17 cellular contexts compared by ENCODE assay signal in genomic region chr20:24670981-24671380, GRCh38.
DNase-seq lines count a peak whose midpoint lies in the region; ATAC-seq, FAIRE-seq and TF ChIP-seq lines count a peak whose summit lies in the region.
"Had no signal": no experiment of that assay in that cellular context is flagged by ENCODE, and none has a peak within 500 bp of the region (broad histone marks: within the 10 kb centered on the region; RNA-seq: fewer than 3 reads in every experiment).

No MANE protein-coding gene starts in this region.

- intact Hi-C loops in spleen (cut with DNase I; ENCODE audit: low total_unique reads) = no loop called here

- no peak for TF ChIP-seq CTCF in RWPE2 (IDR thresholded peaks at IDR 0.05; ENCODE audit: poor library complexity, severe bottlenecking)
- TF ChIP-seq CTCF in neural crest cell (conservative IDR thresholded peaks at IDR 0.05) = no peak
- TF ChIP-seq CTCF in spleen (IDR thresholded peaks at IDR 0.05 in 8 of 11, conservative IDR thresholded peaks at IDR 0.05 in 3 of 11) = no peak

- WGBS in spleen, 5 donors = 91 to 98% (median 96%) methylated on average over 4 to 5 of the region's 5 CpGs

- ATAC-seq in RWPE2 (ENCODE audit: low read depth) = no peak
- ATAC-seq in HG03457 (IDR thresholded peaks at IDR 0.05; ENCODE audit: unreplicated experiment) = no peak
- ATAC-seq: HepG2 had no signal

- H3K36me3 ChIP-seq in RWPE2 (ENCODE audit: low read depth) (no peaks in the 10 kb centered on the region), spleen (no peaks in the 10 kb centered on the region)

- H3K9me3 ChIP-seq in RWPE2 (ENCODE audit: severe bottlenecking) (no peaks in the 10 kb centered on the region), spleen (no peaks in the 10 kb centered on the region)

- H3K4me1 ChIP-seq in RWPE2 (ENCODE audit: insufficient read depth, poor library complexity, severe bottlenecking) (peaks cover 14% of the 10 kb centered on the region), spleen (no peaks in the 10 kb centered on the region)

- H3K9me3 Mint-ChIP-seq in neural crest cell = no peaks in the 10 kb centered on the region
- H3K9me3 Mint-ChIP-seq: CD4-positive, alpha-beta T cell; HFFc6 had no signal

- H3K27ac ChIP-seq in RWPE2 (ENCODE audit: poor library complexity, severe bottlenecking) = no peak overlapping the region
- H3K27ac ChIP-seq in spleen = no peak overlapping the region

- peaks cover 2% of the 10 kb centered on the region for H3K36me3 Mint-ChIP-seq in neural crest cell (ENCODE audit: low read depth)

- H3K4me1 Mint-ChIP-seq in neural crest cell = peaks cover 8% of the 10 kb centered on the region

- no peaks in the 10 kb centered on the region for H3K27me3 Mint-ChIP-seq in neural crest cell (ENCODE audit: low read depth)
- H3K27me3 Mint-ChIP-seq: B cell; CD4-positive, alpha-beta T cell had no signal

- H3K27me3 ChIP-seq in RWPE2 (ENCODE audit: insufficient read depth, poor library complexity, severe bottlenecking) (no peaks in the 10 kb centered on the region), spleen (replicated peaks in 1 of 7) (no peaks in the 10 kb centered on the region)

- TF ChIP-seq POLR2A in spleen (IDR thresholded peaks at IDR 0.05) = no peak

- peak; percentile 51 for FAIRE-seq in HTR-8/SVneo (lab: Jason Lieb, UNC)
- FAIRE-seq: HepG2 had no signal

- no peak overlapping the region for H3K4me3 Mint-ChIP-seq in neural crest cell
- H3K4me3 Mint-ChIP-seq: B cell; CD4-positive, alpha-beta T cell; HFFc6 had no signal

- DNase-seq in HTR-8/SVneo (ENCODE audit: insufficient read length, low spot score) (no peak), RWPE2 (ENCODE audit: low spot score) (peak; percentile 28), neural crest cell (ENCODE audit: low read depth, low spot score) (no peak), spleen (peak; percentile 53), T-helper 1 cell (no peak), NCI-H510A treated with DMSO at 0.1 percent for 48 hours (lab: John Stamatoyannopoulos, UW) (no peak), KG1 (lab: John Stamatoyannopoulos, UW) (no peak)
- DNase-seq: 8988T, C1 segment of cervical spinal cord, Calu3, DMS 273 treated with DMSO at 0.1 percent for 48 hours, HCEC 1CT, HFFc6 had no signal

- H3K4me3 ChIP-seq in RWPE2 (ENCODE audit: severe bottlenecking) (no peak overlapping the region), spleen (no peak overlapping the region)

- peak overlapping the region; percentile 50 for H3K27ac Mint-ChIP-seq in neural crest cell (ENCODE audit: unreplicated experiment)
- H3K27ac Mint-ChIP-seq: B cell; CD4-positive, alpha-beta T cell had no signal

Comparison
In these comparisons a context has a peak if more than half of its experiments do, and no peak if none do; other contexts are left out.
1. DNase-seq: peak in RWPE2 (single experiment) and spleen (single experiment); none in HTR-8/SVneo (single experiment), neural crest cell (single experiment), T-helper 1 cell (0 of 5), NCI-H510A treated with DMSO at 0.1 percent for 48 hours (single experiment) and KG1 (single experiment).